In genomic region chr21:32981096-32981495, GRCh38 we compare ENCODE assay signal across 38 cellular contexts. TPM values are rescaled to one million over a fixed set of nuclear protein-coding genes. Genes with fewer than 3 reads are reported as not detected.
"Had no signal": no experiment of that assay in that cellular context is flagged by ENCODE, and none has a peak within 500 bp of the region (broad histone marks: within the 10 kb centered on the region; RNA-seq: fewer than 3 reads in every experiment).

No MANE protein-coding gene starts in this region.

- DNase-seq: Karpas-422, Kasumi-1, KG1, MG63, MM.1S, MV-4-11, NCI-H1048, NCI-H1092, NCI-H1092 treated with DMSO at 0.1 percent for 48 hours, NCI-H1105, NCI-H1105 treated with DMSO at 0.1 percent for 48 hours, NCI-H1417, NCI-H1417 treated with DMSO at 0.1 percent for 48 hours, NCI-H1436, NCI-H1436 treated with DMSO at 0.1 percent for 48 hours, NCI-H146, NCI-H1694, NCI-H1694 treated with DMSO at 0.1 percent for 48 hours, NCI-H187, NCI-H187 treated with DMSO at 0.1 percent for 48 hours, NCI-H1930, NCI-H2029, NCI-H2029 treated with DMSO at 0.1 percent for 48 hours, NCI-H2081, NCI-H2081 treated with DMSO at 0.1 percent for 48 hours, NCI-H2107, NCI-H2171, NCI-H2171 treated with DMSO at 0.1 percent for 48 hours, NCI-H2227 treated with DMSO at 0.1 percent for 48 hours, NCI-H226, NCI-H345, NCI-H446, NCI-H446 treated with DMSO at 0.1 percent for 48 hours had no signal

- H3K36me3 ChIP-seq: MG63 had no signal

- H3K9ac ChIP-seq: KMS-11 had no signal

- H3K27ac ChIP-seq: KMS-11 had no signal

- H3K4me3 ChIP-seq: MG63 had no signal

- H3K9me3 ChIP-seq: MG63 had no signal

- H3K4me2 ChIP-seq: KMS-11 had no signal

- H3K27me3 ChIP-seq: MG63 had no signal

RNA-seq across cellular contexts. Expression of gene OLIG2, which starts 44.6 kb away (rescaled TPM):
- total RNA-seq: LHCN-M2, M059J, MCF 10A, NCI-H460 had no signal
